8 cellular contexts compared by ENCODE assay signal in the genomic region with DNA sequence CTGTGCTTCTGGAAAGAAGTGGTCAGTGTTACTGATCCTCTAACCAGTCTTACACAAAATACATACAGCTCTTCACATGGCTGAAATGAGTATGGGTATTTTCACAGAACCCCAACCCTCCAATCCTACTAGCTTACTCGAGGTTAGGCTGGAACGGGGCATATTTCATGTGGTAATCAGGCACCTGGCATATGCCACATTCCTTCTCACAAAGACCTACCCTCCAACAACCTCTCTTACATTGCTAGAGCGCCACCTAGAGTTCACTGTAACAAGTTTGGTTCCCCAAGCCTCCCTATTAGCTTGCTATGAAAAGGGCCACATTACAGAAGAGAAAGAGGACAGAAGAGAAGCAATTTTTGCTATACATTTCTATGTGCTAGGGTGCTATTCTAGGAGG.
DNase-seq lines count a peak whose midpoint lies in the region; ATAC-seq and TF ChIP-seq lines count a peak whose summit lies in the region.

No MANE protein-coding gene starts in this region.

- H3K27ac ChIP-seq in VCaP: no peak overlapping the region

- peak; percentile 76 for TF ChIP-seq CTCF in VCaP (conservative IDR thresholded peaks at IDR 0.05)

- peak; percentile 72 for ATAC-seq in HG02870 (IDR thresholded peaks at IDR 0.05; ENCODE audit: unreplicated experiment)

- DNase-seq in NCI-H1417 (lab: John Stamatoyannopoulos, UW) (peak; percentile 3 to 60 (median 60)), NCI-H1417 treated with DMSO at 0.1 percent for 48 hours (lab: John Stamatoyannopoulos, UW) (no peak), NCI-H2081 (lab: John Stamatoyannopoulos, UW) (peak; percentile 75 to 78), kidney tubule cell (ENCODE audit: low spot score) (peak; percentile 77), hippocampal formation (lab: John Stamatoyannopoulos, UW) (no peak), NOMO-1 treated with DMSO at 0.1 percent for 48 hours (lab: John Stamatoyannopoulos, UW; ENCODE audit: unreplicated experiment) (no peak)

Comparison
In these comparisons a context has a peak if more than half of its experiments do, and no peak if none do; other contexts are left out.
1. DNase-seq: peak in NCI-H1417 (3 of 3), NCI-H2081 (2 of 2) and kidney tubule cell (single experiment); none in NCI-H1417 treated with DMSO at 0.1 percent for 48 hours (single experiment), hippocampal formation (0 of 2) and NOMO-1 treated with DMSO at 0.1 percent for 48 hours (single experiment).